In genomic region chr17:34542700-34543336, GRCh38 we compare ENCODE assay signal across 8 cellular contexts. TPM values are rescaled to one million over a fixed set of nuclear protein-coding genes. Genes with fewer than 3 reads are reported as not detected.
DNase-seq lines count a peak whose midpoint lies in the region; ATAC-seq and TF ChIP-seq lines count a peak whose summit lies in the region.

No MANE protein-coding gene starts in this region.

- intact Hi-C loops in CD8-positive, alpha-beta T cell (cut with DNase I, micrococcal nuclease) = loop anchor here (1.0 to 2.0 kb wide), 5 partner anchors 96 to 1204 kb away; partner anchors contain the start of genes LIG3 (in 1 of the 2) and RAD51D (in 1 of the 2)

- no peaks in the 10 kb centered on the region for H3K4me1 Mint-ChIP-seq in CD8-positive, alpha-beta T cell (ENCODE audit: low read depth)
- H3K4me1 Mint-ChIP-seq in activated CD4-positive, alpha-beta T cell treated with anti-CD3 and anti-CD28 coated beads, Interleukin-2, amount 10 ng/mL, durations not matched to agents 7 days and 5 days = no peaks in the 10 kb centered on the region
- no peaks in the 10 kb centered on the region for H3K4me1 Mint-ChIP-seq in type B pancreatic cell (ENCODE audit: unreplicated experiment)

- H3K36me3 ChIP-seq in CD8-positive, alpha-beta T cell (ENCODE audit: insufficient read depth, low read length) = no peaks in the 10 kb centered on the region
- no peaks in the 10 kb centered on the region for H3K36me3 ChIP-seq in KMS-11 (ENCODE audit: insufficient read depth)
- no peaks in the 10 kb centered on the region for H3K36me3 ChIP-seq in neutrophil

- H4K20me1 ChIP-seq in KMS-11 (ENCODE audit: insufficient read depth) = no peaks in the 10 kb centered on the region

- no peaks in the 10 kb centered on the region for H3K79me2 ChIP-seq in KMS-11 (ENCODE audit: insufficient read depth, low read depth)

- peak in 6 of 7 experiments; percentile 16 to 71 (median 52) for DNase-seq in CD8-positive, alpha-beta T cell
- peak; percentile 66 for DNase-seq in activated CD4-positive, alpha-beta T cell treated with anti-CD3 and anti-CD28 coated beads, Interleukin-2, amount 10 ng/mL, durations not matched to agents 7 days and 5 days
- DNase-seq in effector CD4-positive, alpha-beta T cell = peak; percentile 44
- no peak for DNase-seq in type B pancreatic cell (ENCODE audit: extremely low spot score, unreplicated experiment)

- H3K9me3 ChIP-seq in CD8-positive, alpha-beta T cell (ENCODE audit: low read length) = no peaks in the 10 kb centered on the region
- H3K9me3 ChIP-seq in neutrophil = no peaks in the 10 kb centered on the region

- H3K27ac ChIP-seq in CD8-positive, alpha-beta T cell (ENCODE audit: low read depth, low read length) = no peak overlapping the region
- H3K27ac ChIP-seq in KMS-11 (no peak overlapping the region), neutrophil (no peak overlapping the region)

- no peak overlapping the region for H3K4me2 ChIP-seq in KMS-11

- H3K4me1 ChIP-seq in CD8-positive, alpha-beta T cell (ENCODE audit: insufficient read depth, low read length) = no peaks in the 10 kb centered on the region
- no peaks in the 10 kb centered on the region for H3K4me1 ChIP-seq in KMS-11 (ENCODE audit: low read depth, poor library complexity, severe bottlenecking)
- no peaks in the 10 kb centered on the region for H3K4me1 ChIP-seq in neutrophil (ENCODE audit: control insufficient read depth in 1 of 2, insufficient read depth in 1 of 2, low read depth in 1 of 2, low read length in 1 of 2)

- no peak overlapping the region for H3K9ac ChIP-seq in KMS-11

- ATAC-seq in CD8-positive, alpha-beta T cell = no peak
- ATAC-seq in GM21576 (IDR thresholded peaks at IDR 0.05; ENCODE audit: unreplicated experiment) = no peak
- ATAC-seq in HG02588 (IDR thresholded peaks at IDR 0.05; ENCODE audit: unreplicated experiment) = no peak

- H3K36me3 Mint-ChIP-seq in CD8-positive, alpha-beta T cell = no peaks in the 10 kb centered on the region
- H3K36me3 Mint-ChIP-seq in activated CD4-positive, alpha-beta T cell treated with anti-CD3 and anti-CD28 coated beads, Interleukin-2, amount 10 ng/mL, durations not matched to agents 7 days and 5 days (ENCODE audit: low read depth) = no peaks in the 10 kb centered on the region
- H3K36me3 Mint-ChIP-seq in type B pancreatic cell = no peaks in the 10 kb centered on the region

- TF ChIP-seq CTCF in CD8-positive, alpha-beta T cell (IDR thresholded peaks at IDR 0.05) = peak; percentile 71
- TF ChIP-seq CTCF in KMS-11 (conservative IDR thresholded peaks at IDR 0.05; ENCODE audit: low read depth, low read length) (peak; percentile 100), neutrophil (IDR thresholded peaks at IDR 0.05) (peak; percentile 74), type B pancreatic cell (conservative IDR thresholded peaks at IDR 0.05) (peak; percentile 98)

- POLR2A ChIA-PET in CD8-positive, alpha-beta T cell (lab: Charles Lee) = no interaction called here
- POLR2A ChIA-PET in activated CD4-positive, alpha-beta T cell treated with anti-CD3 and anti-CD28 coated beads, Interleukin-2, amount 10 ng/mL, durations not matched to agents 7 days and 5 days (lab: Charles Lee) = interaction anchor here (0.6 kb wide), 1 partner anchor 368 kb away, joined by 3 read pairs; no protein-coding TSS in a partner anchor

- H3K27ac Mint-ChIP-seq in CD8-positive, alpha-beta T cell = no peak overlapping the region
- no peak overlapping the region for H3K27ac Mint-ChIP-seq in activated CD4-positive, alpha-beta T cell treated with anti-CD3 and anti-CD28 coated beads, Interleukin-2, amount 10 ng/mL, durations not matched to agents 7 days and 5 days
- no peak overlapping the region for H3K27ac Mint-ChIP-seq in type B pancreatic cell

- peaks cover 32% of the 10 kb centered on the region for H3K27me3 Mint-ChIP-seq in CD8-positive, alpha-beta T cell (ENCODE audit: low read depth)
- H3K27me3 Mint-ChIP-seq in activated CD4-positive, alpha-beta T cell treated with anti-CD3 and anti-CD28 coated beads, Interleukin-2, amount 10 ng/mL, durations not matched to agents 7 days and 5 days = peaks cover 28% of the 10 kb centered on the region
- H3K27me3 Mint-ChIP-seq in type B pancreatic cell = peaks cover 82% of the 10 kb centered on the region

- no peak overlapping the region for H2AFZ ChIP-seq in KMS-11 (ENCODE audit: low read depth)

- H3K27me3 ChIP-seq in CD8-positive, alpha-beta T cell (ENCODE audit: insufficient read depth, low read length) = no peaks in the 10 kb centered on the region
- H3K27me3 ChIP-seq in KMS-11 (ENCODE audit: insufficient read depth, low read depth) = no peaks in the 10 kb centered on the region
- H3K27me3 ChIP-seq in neutrophil = peaks cover 62% of the 10 kb centered on the region

- CTCF ChIA-PET in CD8-positive, alpha-beta T cell (lab: Charles Lee) = interaction anchor here (0.5 to 3.8 kb wide), 24 partner anchors 10 to 1205 kb away, joined by 3 to 32 read pairs (median 3); partner anchors contain the start of genes FNDC8 and RAD51D
- CTCF ChIA-PET in activated CD4-positive, alpha-beta T cell treated with anti-CD3 and anti-CD28 coated beads, Interleukin-2, amount 10 ng/mL, durations not matched to agents 7 days and 5 days (lab: Charles Lee) = interaction anchor here (0.7 to 1.6 kb wide), 7 partner anchors 10 to 579 kb away, joined by 3 to 6 read pairs (median 5); partner anchors contain the start of gene FNDC8

- no peak overlapping the region for H3K4me3 Mint-ChIP-seq in CD8-positive, alpha-beta T cell
- no peak overlapping the region for H3K4me3 Mint-ChIP-seq in activated CD4-positive, alpha-beta T cell treated with anti-CD3 and anti-CD28 coated beads, Interleukin-2, amount 10 ng/mL, durations not matched to agents 7 days and 5 days
- no peak overlapping the region for H3K4me3 Mint-ChIP-seq in type B pancreatic cell

- H3K4me3 ChIP-seq in CD8-positive, alpha-beta T cell (ENCODE audit: low read depth, low read length) = no peak overlapping the region
- H3K4me3 ChIP-seq in KMS-11 (IDR thresholded peaks at IDR 0.05; ENCODE audit: insufficient read depth, low read depth, low read length) = no peak overlapping the region
- H3K4me3 ChIP-seq in neutrophil (ENCODE audit: low read depth in 1 of 2, low read length in 1 of 2) = no peak overlapping the region

- no peaks in the 10 kb centered on the region for H3K9me3 Mint-ChIP-seq in CD8-positive, alpha-beta T cell
- no peaks in the 10 kb centered on the region for H3K9me3 Mint-ChIP-seq in activated CD4-positive, alpha-beta T cell treated with anti-CD3 and anti-CD28 coated beads, Interleukin-2, amount 10 ng/mL, durations not matched to agents 7 days and 5 days
- H3K9me3 Mint-ChIP-seq in type B pancreatic cell = no peaks in the 10 kb centered on the region

RNA-seq across cellular contexts. Expression of gene TMEM132E, which starts 36.6 kb away (rescaled TPM):
- not detected for total RNA-seq in CD8-positive, alpha-beta T cell
- total RNA-seq in activated CD4-positive, alpha-beta T cell treated with anti-CD3 and anti-CD28 coated beads, Interleukin-2, amount 10 ng/mL, durations not matched to agents 7 days and 5 days = not detected
- total RNA-seq in type B pancreatic cell (ENCODE audit: low replicate concordance) = 0.92 and 1.2 TPM in 2 replicates
